Comparison of ENCODE assay signal across 1 cellular context in genomic region chr9:132249123-132249522, GRCh38.
TF ChIP-seq lines count a peak whose summit lies in the region.

No MANE protein-coding gene starts in this region.

TF ChIP-seq in HepG2, 621 proteins besides CTCF, POLR2A, EP300 and RAD21 (continued from another document):
- TF ChIP-seq ATF6 (CRISPR knock-in tag; conservative IDR thresholded peaks at IDR 0.05) (no peak), ZNF138 (CRISPR knock-in tag; IDR thresholded peaks at IDR 0.05; ENCODE audit: low read depth) (no peak), BCLAF1 (IDR thresholded peaks at IDR 0.05) (no peak)
